In genomic region chr6:38153076-38153475, GRCh38 we compare ENCODE assay signal across 27 cellular contexts.
DNase-seq lines count a peak whose midpoint lies in the region; TF ChIP-seq lines count a peak whose summit lies in the region.
"Had no signal": no experiment of that assay in that cellular context is flagged by ENCODE, and none has a peak within 500 bp of the region (broad histone marks: within the 10 kb centered on the region; RNA-seq: fewer than 3 reads in every experiment).

No MANE protein-coding gene starts in this region.

- intact Hi-C loops in MCF 10A (cut with micrococcal nuclease) (no loop called here), Calu3 (cut with micrococcal nuclease; ENCODE audit: unreplicated experiment) (no loop called here)

- no peak overlapping the region for H2BK120ac ChIP-seq in mesendoderm (ENCODE audit: low read depth, low read length)

- WGBS in mesendoderm (ENCODE audit: extremely low coverage, insufficient coverage, low lambda C conversion rate) = no CpG with 5 or more reads among the region's 18 CpGs

- H3K4me3 Mint-ChIP-seq in MCF 10A (ENCODE audit: unreplicated experiment) = no peak overlapping the region
- no peak overlapping the region for H3K4me3 Mint-ChIP-seq in Calu3 (ENCODE audit: low read depth, unreplicated experiment)
- H3K4me3 Mint-ChIP-seq: activated naive CD4-positive, alpha-beta T cell treated with anti-CD3 and anti-CD28 coated beads, Interleukin-2, amount 50 U/mL, for 24 hours; activated T-helper 1 cell treated with anti-CD3 and anti-CD28 coated beads, Interleukin-12 subunit alpha, Interleukin-12 subunit beta, Interleukin-2, Interleukin-4 antibody, amounts not matched to agents 30 ng/mL and 10 ng/mL and 1 ng/mL, durations not matched to agents 14 hours and 24 hours and 36 hours; HFFc6; stimulated activated naive CD8-positive, alpha-beta T cell treated with anti-CD3 and anti-CD28 coated beads, Interleukin-15, amount 100 ng/mL, for 72 hours had no signal

- TSS peak; percentile 53 for BruUV-seq in MCF 10A (replicated peaks; lab: Mats Ljungman, UMichigan)
- BruUV-seq in Calu3 (replicated peaks; lab: Mats Ljungman, UMichigan) = no TSS peak

- H3K4me1 Mint-ChIP-seq in MCF 10A (ENCODE audit: insufficient read depth, unreplicated experiment) = peaks cover 4% of the 10 kb centered on the region
- peaks cover 8% of the 10 kb centered on the region for H3K4me1 Mint-ChIP-seq in Calu3 (ENCODE audit: low read depth, unreplicated experiment)
- H3K4me1 Mint-ChIP-seq: stimulated activated naive CD8-positive, alpha-beta T cell treated with anti-CD3 and anti-CD28 coated beads, Interleukin-15, amount 100 ng/mL, for 72 hours had no signal

- H3K4me1 ChIP-seq in HEK293 (ENCODE audit: control insufficient read depth, insufficient read depth, low read length) = no peaks in the 10 kb centered on the region
- peaks cover 20% of the 10 kb centered on the region for H3K4me1 ChIP-seq in mesendoderm (ENCODE audit: control insufficient read depth, low read depth, low read length)
- H3K4me1 ChIP-seq: colonic mucosa had no signal

- no peak overlapping the region for H4K8ac ChIP-seq in mesendoderm (ENCODE audit: low read depth, low read length)

- H3K27ac Mint-ChIP-seq in MCF 10A (ENCODE audit: low read depth, unreplicated experiment) = no peak overlapping the region
- no peak overlapping the region for H3K27ac Mint-ChIP-seq in Calu3 (ENCODE audit: unreplicated experiment)
- H3K27ac Mint-ChIP-seq: activated naive CD4-positive, alpha-beta T cell treated with anti-CD3 and anti-CD28 coated beads, Interleukin-2, amount 50 U/mL, for 24 hours; activated T-helper 1 cell treated with anti-CD3 and anti-CD28 coated beads, Interleukin-12 subunit alpha, Interleukin-12 subunit beta, Interleukin-2, Interleukin-4 antibody, amounts not matched to agents 30 ng/mL and 10 ng/mL and 1 ng/mL, durations not matched to agents 14 hours and 24 hours and 36 hours; HFFc6 had no signal

- peak; percentile 23 for DNase-seq in DMS 273 (lab: John Stamatoyannopoulos, UW; ENCODE audit: unreplicated experiment)
- no peak for DNase-seq in DMS 273 treated with DMSO at 0.1 percent for 48 hours (lab: John Stamatoyannopoulos, UW)
- DNase-seq in MCF 10A (ENCODE audit: unreplicated experiment) = no peak
- DNase-seq in myocyte (ENCODE audit: low read depth) = peak; percentile 8
- no peak for DNase-seq in mesendoderm
- no peak for DNase-seq in SKM-1 treated with dmso at 0.1 percent for 144 hours (lab: John Stamatoyannopoulos, UW; ENCODE audit: unreplicated experiment)
- no peak for DNase-seq in Calu3
- DNase-seq: activated CD4-positive, alpha-beta T cell treated with anti-CD3 and anti-CD28 coated beads, Interleukin-2, amount 50 U/mL, for 1 hour; anterior cingulate cortex; colonic mucosa; DMS79; esophagus squamous epithelium; HFFc6; hypothalamus; naive B cell; NCI-H1436; NCI-H2107; NCI-H774; OCI-M1; stimulated activated naive CD8-positive, alpha-beta T cell treated with anti-CD3 and anti-CD28 coated beads, Interleukin-15, amount 100 ng/mL, for 72 hours had no signal

- H2BK5ac ChIP-seq in mesendoderm (ENCODE audit: low read length) = no peak overlapping the region

- H3K36me3 ChIP-seq in HEK293 (ENCODE audit: control insufficient read depth in 2 of 2, insufficient read depth in 1 of 2, low read length in 2 of 2) (peaks cover 0 to 9% of the 10 kb centered on the region in 2 experiments; a peak in 1 of 3 replicates), mesendoderm (ENCODE audit: control insufficient read depth, insufficient read depth, low read length) (no peaks in the 10 kb centered on the region)
- H3K36me3 ChIP-seq: colonic mucosa had no signal

- no peak overlapping the region for H3K27ac ChIP-seq in HEK293 (ENCODE audit: extremely low read depth, low read depth, low read length)
- no peak overlapping the region for H3K27ac ChIP-seq in mesendoderm (ENCODE audit: low read depth, low read length)
- H3K27ac ChIP-seq: 22Rv1, colonic mucosa, esophagus squamous epithelium, KMS-11, thyroid gland, VCaP had no signal

- no peak overlapping the region for H3K4me3 ChIP-seq in HEK293 (ENCODE audit: low read depth, low read length)
- H3K4me3 ChIP-seq in mesendoderm (ENCODE audit: low read length) = no peak overlapping the region
- H3K4me3 ChIP-seq: colonic mucosa, esophagus squamous epithelium, thyroid gland had no signal

- TF ChIP-seq CTCF in HEK293 (tag by site-specific recombination; IDR thresholded peaks at IDR 0.05) (no peak), MCF 10A (IDR thresholded peaks at IDR 0.05; ENCODE audit: unreplicated experiment) (no peak), Calu3 (IDR thresholded peaks at IDR 0.05; ENCODE audit: unreplicated experiment) (no peak)

- H3K56ac ChIP-seq in mesendoderm (ENCODE audit: low read length) = no peak overlapping the region

- H3K9me3 ChIP-seq in HEK293 (ENCODE audit: control insufficient read depth, insufficient read depth, low read depth, low read length) = no peaks in the 10 kb centered on the region
- H3K9me3 ChIP-seq: colonic mucosa, esophagus squamous epithelium, thyroid gland had no signal

- no peak overlapping the region for H3K23ac ChIP-seq in mesendoderm (ENCODE audit: low read length)

- H4K5ac ChIP-seq in mesendoderm (ENCODE audit: low read length) = no peak overlapping the region

- no peaks in the 10 kb centered on the region for H3K27me3 ChIP-seq in mesendoderm (ENCODE audit: insufficient read depth, low read length, poor library complexity)
- H3K27me3 ChIP-seq: colonic mucosa, esophagus squamous epithelium, thyroid gland had no signal

- H3K18ac ChIP-seq in mesendoderm (ENCODE audit: low read length) = no peak overlapping the region

- H2AK5ac ChIP-seq in mesendoderm (ENCODE audit: low read length) = no peak overlapping the region

- H2BK15ac ChIP-seq in mesendoderm (replicated peaks; ENCODE audit: low read depth) = no peak overlapping the region

- H3K36me3 Mint-ChIP-seq in MCF 10A (ENCODE audit: insufficient read depth, unreplicated experiment) (peaks cover 49% of the 10 kb centered on the region), Calu3 (ENCODE audit: insufficient read depth, unreplicated experiment) (peaks cover 18% of the 10 kb centered on the region)
- H3K36me3 Mint-ChIP-seq: naive B cell had no signal

- H3K79me1 ChIP-seq in mesendoderm (ENCODE audit: low read length) = peaks cover 6% of the 10 kb centered on the region

- CTCF ChIA-PET in HEK293 (lab: Yijun Ruan, JAX) (no interaction called here), MCF 10A (lab: Yijun Ruan, JAX) (interaction anchor here (0.7 kb wide), 1 partner anchor 334 kb away, joined by 3 read pairs; no protein-coding TSS in a partner anchor), Calu3 (lab: Charles Lee) (interaction anchor here (0.6 kb wide), 1 partner anchor 352 kb away, joined by 4 read pairs; no protein-coding TSS in a partner anchor)

- no peaks in the 10 kb centered on the region for H3K79me2 ChIP-seq in mesendoderm (ENCODE audit: control insufficient read depth, insufficient read depth, low read length)

- no peaks in the 10 kb centered on the region for H3K9me3 Mint-ChIP-seq in MCF 10A (ENCODE audit: unreplicated experiment)
- H3K9me3 Mint-ChIP-seq in Calu3 (ENCODE audit: low read depth, unreplicated experiment) = no peaks in the 10 kb centered on the region
- H3K9me3 Mint-ChIP-seq: activated naive CD4-positive, alpha-beta T cell treated with anti-CD3 and anti-CD28 coated beads, Interleukin-2, amount 50 U/mL, for 24 hours; activated T-helper 1 cell treated with anti-CD3 and anti-CD28 coated beads, Interleukin-12 subunit alpha, Interleukin-12 subunit beta, Interleukin-2, Interleukin-4 antibody, amounts not matched to agents 30 ng/mL and 10 ng/mL and 1 ng/mL, durations not matched to agents 14 hours and 24 hours and 36 hours; HFFc6; naive B cell; stimulated activated naive CD8-positive, alpha-beta T cell treated with anti-CD3 and anti-CD28 coated beads, Interleukin-15, amount 100 ng/mL, for 72 hours had no signal

- POLR2A ChIA-PET in HEK293 (lab: Yijun Ruan, JAX) (no interaction called here), MCF 10A (lab: Yijun Ruan, JAX) (no interaction called here)

- H3K4me2 ChIP-seq in mesendoderm (ENCODE audit: low read length) = no peak overlapping the region
- H3K4me2 ChIP-seq: KMS-11 had no signal

- H3K27me3 Mint-ChIP-seq in MCF 10A (ENCODE audit: insufficient read depth, unreplicated experiment) (no peaks in the 10 kb centered on the region), Calu3 (ENCODE audit: unreplicated experiment) (no peaks in the 10 kb centered on the region)
- H3K27me3 Mint-ChIP-seq: activated naive CD4-positive, alpha-beta T cell treated with anti-CD3 and anti-CD28 coated beads, Interleukin-2, amount 50 U/mL, for 24 hours; naive B cell; stimulated activated naive CD8-positive, alpha-beta T cell treated with anti-CD3 and anti-CD28 coated beads, Interleukin-15, amount 100 ng/mL, for 72 hours had no signal

- no peak overlapping the region for H3K4ac ChIP-seq in mesendoderm (ENCODE audit: low read depth, low read length)

- no peak overlapping the region for H3K9ac ChIP-seq in mesendoderm (ENCODE audit: low read length)
- H3K9ac ChIP-seq: KMS-11 had no signal

TF ChIP-seq in HEK293, 187 proteins besides CTCF, POLR2A, EP300 and RAD21 (continues in another document):
- TF ChIP-seq REST (tag by site-specific recombination; IDR thresholded peaks at IDR 0.05) = no peak

Comparison
In these comparisons a context has a peak if more than half of its experiments do, and no peak if none do; other contexts are left out.
1. DNase-seq: peak in DMS 273 (single experiment) and myocyte (single experiment); none in DMS 273 treated with DMSO at 0.1 percent for 48 hours (single experiment), MCF 10A (single experiment), mesendoderm (single experiment), SKM-1 treated with dmso at 0.1 percent for 144 hours (single experiment) and Calu3 (single experiment).